ENCODE assay signal across 8 cellular contexts in genomic region chrX:152941328-152942111, GRCh38. TPM values are rescaled to one million over a fixed set of nuclear protein-coding genes. Genes with fewer than 3 reads are reported as not detected.
DNase-seq lines count a peak whose midpoint lies in the region; ATAC-seq, FAIRE-seq and TF ChIP-seq lines count a peak whose summit lies in the region.

No MANE protein-coding gene starts in this region.

- peak overlapping the region; percentile 69 for H3K4me2 ChIP-seq in HepG2 (ENCODE audit: low read depth, low read length)

- no peaks in the 10 kb centered on the region for H3K27me3 ChIP-seq in CD4-positive, alpha-beta T cell (ENCODE audit: control insufficient read depth, insufficient read depth, low read length)
- H3K27me3 ChIP-seq in HepG2 (ENCODE audit: control insufficient read depth in 1 of 2, insufficient read depth in 2 of 2, low read length in 2 of 2): no peaks in the 10 kb centered on the region

- peak; percentile 57 for FAIRE-seq in HepG2 (lab: Jason Lieb, UNC)

- H3K27ac Mint-ChIP-seq in CD4-positive, alpha-beta T cell: peak overlapping the region; percentile 89

- H3K9ac ChIP-seq in HepG2 (ENCODE audit: insufficient read depth, low read depth, low read length): peak overlapping the region; percentile 56; the same call in 1 of the 2 replicates

- H3K9me3 Mint-ChIP-seq in CD4-positive, alpha-beta T cell: no peaks in the 10 kb centered on the region

- ATAC-seq in CD4-positive, alpha-beta T cell (ENCODE audit: poor library complexity): peak; percentile 97
- peak; percentile 83 for ATAC-seq in GM19395 (IDR thresholded peaks at IDR 0.05; ENCODE audit: unreplicated experiment)
- ATAC-seq in HG03558 (IDR thresholded peaks at IDR 0.05; ENCODE audit: extremely low read depth, unreplicated experiment): peak; percentile 55
- ATAC-seq in HepG2: peak; percentile 93

- WGBS in HepG2 (ENCODE audit: low lambda C conversion rate): 40% methylated on average over 1 of the region's 71 CpGs

- TF ChIP-seq CTCF in CD4-positive, alpha-beta T cell (IDR thresholded peaks at IDR 0.05): peak; percentile 66
- TF ChIP-seq CTCF in HepG2 (CRISPR knock-in tag; IDR thresholded peaks at IDR 0.05): peak; percentile 92

- POLR2A ChIA-PET in CD4-positive, alpha-beta T cell (lab: Charles Lee): interaction anchor here (0.8 to 2.3 kb wide), 11 partner anchors 10 to 1030 kb away, joined by 3 to 10 read pairs (median 4); partner anchors contain the start of genes CETN2, HCFC1, NSDHL and ZNF275
- POLR2A ChIA-PET in HepG2 (lab: Yijun Ruan, JAX): interaction anchor here (0.7 to 0.9 kb wide), 2 partner anchors 10 to 24 kb away, joined by 3 to 5 read pairs; no protein-coding TSS in a partner anchor

- peak overlapping the region; percentile 83 for H2AFZ ChIP-seq in HepG2 (ENCODE audit: low read length)

- H3K36me3 ChIP-seq in HepG2 (replicated peaks in 1 of 2; ENCODE audit: control insufficient read depth in 1 of 2, insufficient read depth in 2 of 2, low read length in 2 of 2): no peaks in the 10 kb centered on the region

- intact Hi-C loops in CD4-positive, alpha-beta T cell (cut with DNase I, micrococcal nuclease): loop anchor here (1.0 to 5.0 kb wide), 8 partner anchors 17 to 721 kb away; partner anchors contain the start of genes HAUS7 (in 2 of the 2) and ZNF275 (in 1 of the 2)
- intact Hi-C loops in HepG2 (cut with micrococcal nuclease; ENCODE audit: unreplicated experiment): no loop called here

- H3K27me3 Mint-ChIP-seq in CD4-positive, alpha-beta T cell: no peaks in the 10 kb centered on the region

- H3K36me3 Mint-ChIP-seq in CD4-positive, alpha-beta T cell (ENCODE audit: low read depth): peaks cover 3% of the 10 kb centered on the region

- H3K4me3 Mint-ChIP-seq in CD4-positive, alpha-beta T cell: peak overlapping the region; percentile 86

- no peak for TF ChIP-seq POLR2A in HepG2 (IDR thresholded peaks at IDR 0.05; ENCODE audit: insufficient read depth in 1 of 2, low read depth in 2 of 2, low read length in 2 of 2)

- no peaks in the 10 kb centered on the region for H3K79me2 ChIP-seq in HepG2 (ENCODE audit: insufficient read depth, low read length)

- TF ChIP-seq EP300 in HepG2 (IDR thresholded peaks at IDR 0.05; ENCODE audit: low read depth in 2 of 2, low read length in 2 of 2): no peak
- no peak for TF ChIP-seq EP300 in HepG2 (CRISPR knock-in tag; IDR thresholded peaks at IDR 0.05; ENCODE audit: borderline replicate concordance)

- no peaks in the 10 kb centered on the region for H4K20me1 ChIP-seq in HepG2 (ENCODE audit: insufficient read depth, low read length)

- DNase-seq in CD4-positive, alpha-beta T cell: peak; percentile 80 to 88 (median 85)
- DNase-seq in NCI-H69 (lab: John Stamatoyannopoulos, UW) (peak; percentile 96), dermis blood vessel endothelial cell (peak; percentile 93), HepG2 (ENCODE audit: low spot score) (peak; percentile 63)
- DNase-seq in activated CD4-positive, alpha-beta T cell treated with anti-CD3 and anti-CD28 coated beads, Interleukin-2, amount 50 U/mL, for 4 hours: peak; percentile 83 to 86
- peak; percentile 87 for DNase-seq in stimulated activated CD4-positive, alpha-beta T cell treated with anti-CD3 and anti-CD28 coated beads, Interleukin-4, amount 100 ng/mL, for 1 hour

- CTCF ChIA-PET in CD4-positive, alpha-beta T cell (lab: Charles Lee): interaction anchor here (0.6 to 1.8 kb wide), 19 partner anchors 10 to 1545 kb away, joined by 3 to 12 read pairs (median 4); partner anchors contain the start of genes HAUS7 and VMA21
- CTCF ChIA-PET in HepG2 (lab: Yijun Ruan, JAX; ENCODE audit: low intra/inter-chr PET ratio, low total read pairs): interaction anchor here (1.2 kb wide), 1 partner anchor 566 kb away, joined by 6 read pairs; no protein-coding TSS in a partner anchor

- in situ Hi-C loops in HepG2 (cut with HindIII; ENCODE audit: extremely low pct_ligation_motif_present, low pct_unique_long_range_greater_than_20kb): loop anchor here (5.0 kb wide), 1 partner anchor 91 kb away; no protein-coding TSS in a partner anchor

- H3K4me1 Mint-ChIP-seq in CD4-positive, alpha-beta T cell (ENCODE audit: low read depth): peaks cover 9% of the 10 kb centered on the region

- peak overlapping the region; percentile 56 for H3K27ac ChIP-seq in CD4-positive, alpha-beta T cell (ENCODE audit: low read depth, low read length)
- no peak overlapping the region for H3K27ac ChIP-seq in HepG2 (ENCODE audit: extremely low read length, insufficient read depth, low read length)

- peak; percentile 92 for TF ChIP-seq RAD21 in HepG2 (CRISPR knock-in tag; IDR thresholded peaks at IDR 0.05)

- no peaks in the 10 kb centered on the region for H3K9me3 ChIP-seq in CD4-positive, alpha-beta T cell (ENCODE audit: control insufficient read depth, low read length)
- H3K9me3 ChIP-seq in HepG2 (ENCODE audit: low read length): no peaks in the 10 kb centered on the region

- H3K4me3 ChIP-seq in HepG2 (replicated peaks in 1 of 3; ENCODE audit: insufficient read depth in 1 of 3, low read depth in 2 of 3, low read length in 3 of 3): peak overlapping the region in 2 of 3 experiments; percentile 51 to 66; a peak in 4 of 6 replicates

- H3K4me1 ChIP-seq in HepG2 (ENCODE audit: insufficient read depth, low read length): peaks cover 5% of the 10 kb centered on the region; the same call in 1 of the 2 replicates

- BruUV-seq in HepG2 (replicated peaks; lab: Mats Ljungman, UMichigan): no TSS peak

TF ChIP-seq in HepG2, 621 proteins besides CTCF, POLR2A, EP300 and RAD21 (continues in another document):
- TF ChIP-seq GABPA (IDR thresholded peaks at IDR 0.05; ENCODE audit: low read depth, low read length) (no peak), GABPA (CRISPR knock-in tag; IDR thresholded peaks at IDR 0.05; ENCODE audit: low read depth) (no peak), KAT8 (CRISPR knock-in tag; IDR thresholded peaks at IDR 0.05) (peak; percentile 98), HOXA7 (CRISPR knock-in tag; IDR thresholded peaks at IDR 0.05) (no peak), PHF5A (CRISPR knock-in tag; IDR thresholded peaks at IDR 0.05; ENCODE audit: low read depth, unreplicated experiment) (no peak)

RNA-seq across cellular contexts. Expression of gene ZNF185, which starts 43.7 kb away (rescaled TPM):
- 1 to 10 TPM; 1.4 to 1.5 TPM for total RNA-seq in CD4-positive, alpha-beta T cell
- total RNA-seq in dermis blood vessel endothelial cell (5.3 and 15.5 TPM in 2 replicates), HepG2 (2016; rRNA removed; fragmentation: Illumina TruSeq; extraction: Trizol) (1.6 and 1.9 TPM in 2 replicates)
- total RNA-seq in HepG2 (2016; cell fraction: cytosol; rRNA removed; fragmentation: Illumina TruSeq; extraction: Trizol; ENCODE audit: low read depth): 0.18 and 0.30 TPM in 2 replicates
- 1.7 and 1.8 TPM in 2 replicates for total RNA-seq in HepG2 (2016; cell fraction: insoluble cytoplasmic fraction; rRNA removed; fragmentation: Illumina TruSeq; extraction: Trizol)
- 0.96 and 1.2 TPM in 2 replicates for total RNA-seq in HepG2 (2016; cell fraction: membrane; rRNA removed; fragmentation: Illumina TruSeq; extraction: Trizol)
- total RNA-seq in HepG2 (2016; cell fraction: nucleus; rRNA removed; fragmentation: Illumina TruSeq; extraction: Trizol): 0.85 and 0.87 TPM in 2 replicates
- polyA plus RNA-seq in HepG2 (2011; rRNA removed): 2.9 and 3.4 TPM in 2 replicates
- 2.3 and 2.5 TPM in 2 replicates for polyA plus RNA-seq in HepG2 (2011; cell fraction: cytosol; rRNA removed)
- polyA plus RNA-seq in HepG2 (2011; cell fraction: nucleus; rRNA removed): 2.2 and 2.3 TPM in 2 replicates
- polyA plus RNA-seq in HepG2 (2012): 1.1 and 1.9 TPM in 2 replicates
- polyA plus RNA-seq in HepG2 (2016; cell fraction: cytosol; fragmentation: Illumina TruSeq; extraction: Trizol; ENCODE audit: low read depth): 0.24 and 0.28 TPM in 2 replicates
- 1.7 and 1.8 TPM in 2 replicates for polyA plus RNA-seq in HepG2 (2016; cell fraction: insoluble cytoplasmic fraction; fragmentation: Illumina TruSeq; extraction: Trizol; ENCODE audit: low read depth)
- polyA plus RNA-seq in HepG2 (2016; cell fraction: membrane; fragmentation: Illumina TruSeq; extraction: Trizol; ENCODE audit: low read depth): 0.86 and 1.1 TPM in 2 replicates
- 1.4 and 1.7 TPM in 2 replicates for polyA plus RNA-seq in HepG2 (2016; cell fraction: nucleus; fragmentation: Illumina TruSeq; extraction: Trizol; ENCODE audit: insufficient read depth, low read depth)
- polyA minus RNA-seq in HepG2 (2011; rRNA and poly(A)+ RNA removed; ENCODE audit: low replicate concordance): 1.2 and 5.8 TPM in 2 replicates
- 0.79 and 0.99 TPM in 2 replicates for polyA minus RNA-seq in HepG2 (2011; cell fraction: cytosol; rRNA and poly(A)+ RNA removed)
- 0.75 and 0.90 TPM in 2 replicates for polyA minus RNA-seq in HepG2 (2011; cell fraction: nucleus; rRNA and poly(A)+ RNA removed)

RNA-seq across cellular contexts. Expression of gene PNMA5, which starts 52.4 kb away (rescaled TPM):
- under 1 TPM in 1 of 2 experiments, not detected in 1; 0.20 TPM for total RNA-seq in CD4-positive, alpha-beta T cell
- total RNA-seq in dermis blood vessel endothelial cell (not detected in 2 replicates), HepG2 (2016; rRNA removed; fragmentation: Illumina TruSeq; extraction: Trizol) (not detected in 2 replicates)
- total RNA-seq in HepG2 (2016; cell fraction: cytosol; rRNA removed; fragmentation: Illumina TruSeq; extraction: Trizol; ENCODE audit: low read depth): not detected in 2 replicates
- not detected in 2 replicates for total RNA-seq in HepG2 (2016; cell fraction: insoluble cytoplasmic fraction; rRNA removed; fragmentation: Illumina TruSeq; extraction: Trizol)
- not detected in 2 replicates for total RNA-seq in HepG2 (2016; cell fraction: membrane; rRNA removed; fragmentation: Illumina TruSeq; extraction: Trizol)
- not detected in 2 replicates for total RNA-seq in HepG2 (2016; cell fraction: nucleus; rRNA removed; fragmentation: Illumina TruSeq; extraction: Trizol)
- not detected in 2 replicates for polyA plus RNA-seq in HepG2 (2011; rRNA removed)
- not detected in 2 replicates for polyA plus RNA-seq in HepG2 (2011; cell fraction: cytosol; rRNA removed)
- not detected in 2 replicates for polyA plus RNA-seq in HepG2 (2011; cell fraction: nucleus; rRNA removed)
- not detected in 2 replicates for polyA plus RNA-seq in HepG2 (2012)
- polyA plus RNA-seq in HepG2 (2016; cell fraction: cytosol; fragmentation: Illumina TruSeq; extraction: Trizol; ENCODE audit: low read depth): not detected in 2 replicates
- polyA plus RNA-seq in HepG2 (2016; cell fraction: insoluble cytoplasmic fraction; fragmentation: Illumina TruSeq; extraction: Trizol; ENCODE audit: low read depth): not detected in 2 replicates
- polyA plus RNA-seq in HepG2 (2016; cell fraction: membrane; fragmentation: Illumina TruSeq; extraction: Trizol; ENCODE audit: low read depth): not detected in 2 replicates
- not detected in 2 replicates for polyA plus RNA-seq in HepG2 (2016; cell fraction: nucleus; fragmentation: Illumina TruSeq; extraction: Trizol; ENCODE audit: insufficient read depth, low read depth)
- polyA minus RNA-seq in HepG2 (2011; rRNA and poly(A)+ RNA removed; ENCODE audit: low replicate concordance): not detected in 2 replicates
- not detected in 2 replicates for polyA minus RNA-seq in HepG2 (2011; cell fraction: cytosol; rRNA and poly(A)+ RNA removed)
- polyA minus RNA-seq in HepG2 (2011; cell fraction: nucleus; rRNA and poly(A)+ RNA removed): not detected in 2 replicates
